8 cellular contexts compared by ENCODE assay signal in genomic region chr7:29091121-29091601, GRCh38. TPM values are rescaled to one million over a fixed set of nuclear protein-coding genes. Genes with fewer than 3 reads are reported as not detected.
DNase-seq lines count a peak whose midpoint lies in the region; TF ChIP-seq lines count a peak whose summit lies in the region.

No MANE protein-coding gene starts in this region.

- H2AFZ ChIP-seq in MM.1S (ENCODE audit: low read length) (peak overlapping the region; percentile 29), smooth muscle cell (ENCODE audit: low read depth) (peak overlapping the region; percentile 50)

- H3K4me2 ChIP-seq in MM.1S (ENCODE audit: low read depth, low read length), result peak overlapping the region; percentile 64
- H3K4me2 ChIP-seq in smooth muscle cell, result no peak overlapping the region

- no peak overlapping the region for H3K27ac ChIP-seq in MM.1S (ENCODE audit: low read length)
- no peak overlapping the region for H3K27ac ChIP-seq in smooth muscle cell (ENCODE audit: low read depth)

- CTCF ChIA-PET in activated CD4-positive, alpha-beta T cell treated with anti-CD3 and anti-CD28 coated beads, Interleukin-2, amount 10 ng/mL, durations not matched to agents 7 days and 5 days (lab: Charles Lee), result interaction anchor here (0.5 to 1.3 kb wide), 2 partner anchors 15 to 214 kb away, joined by 3 read pairs; no protein-coding TSS in a partner anchor

- H3F3A ChIP-seq in MM.1S (ENCODE audit: insufficient read depth, low read length) (0 out of 2 replicates have a peak, but pooled peaks cover 3% of the 10 kb centered on the region), smooth muscle cell (ENCODE audit: low read depth) (peaks cover 8% of the 10 kb centered on the region)

- H3K4me1 ChIP-seq in MM.1S (ENCODE audit: low read length) (peaks cover 7% of the 10 kb centered on the region), smooth muscle cell (ENCODE audit: low read depth) (peaks cover 14% of the 10 kb centered on the region)

- H3K36me3 Mint-ChIP-seq in activated CD4-positive, alpha-beta T cell treated with anti-CD3 and anti-CD28 coated beads, Interleukin-2, amount 10 ng/mL, durations not matched to agents 7 days and 5 days (ENCODE audit: low read depth), result no peaks in the 10 kb centered on the region

- peaks cover 5% of the 10 kb centered on the region for H3K27me3 Mint-ChIP-seq in activated CD4-positive, alpha-beta T cell treated with anti-CD3 and anti-CD28 coated beads, Interleukin-2, amount 10 ng/mL, durations not matched to agents 7 days and 5 days

- peak overlapping the region; percentile 97 for H3K27ac Mint-ChIP-seq in activated CD4-positive, alpha-beta T cell treated with anti-CD3 and anti-CD28 coated beads, Interleukin-2, amount 10 ng/mL, durations not matched to agents 7 days and 5 days

- peaks cover 5% of the 10 kb centered on the region; the same call in 1 of the 2 replicates for H3K27me3 ChIP-seq in MM.1S (replicated peaks; ENCODE audit: insufficient read depth, low read length)
- H3K27me3 ChIP-seq in smooth muscle cell (ENCODE audit: low read depth), result no peaks in the 10 kb centered on the region

- TF ChIP-seq CTCF in MM.1S (IDR thresholded peaks at IDR 0.05; ENCODE audit: low read length) (no peak), smooth muscle cell (IDR thresholded peaks at IDR 0.05; ENCODE audit: borderline replicate concordance, insufficient read depth, poor library complexity, severe bottlenecking) (no peak)

- no peaks in the 10 kb centered on the region for H3K9me3 Mint-ChIP-seq in activated CD4-positive, alpha-beta T cell treated with anti-CD3 and anti-CD28 coated beads, Interleukin-2, amount 10 ng/mL, durations not matched to agents 7 days and 5 days

- H3K9me2 ChIP-seq in MM.1S (replicated peaks; ENCODE audit: insufficient read depth, low read length), result no peaks in the 10 kb centered on the region

- H3K4me1 Mint-ChIP-seq in activated CD4-positive, alpha-beta T cell treated with anti-CD3 and anti-CD28 coated beads, Interleukin-2, amount 10 ng/mL, durations not matched to agents 7 days and 5 days, result peaks cover 30% of the 10 kb centered on the region

- H4K20me1 ChIP-seq in MM.1S (ENCODE audit: insufficient read depth, low read length) (no peaks in the 10 kb centered on the region), smooth muscle cell (ENCODE audit: low read depth) (no peaks in the 10 kb centered on the region)

- H3K36me3 ChIP-seq in MM.1S (replicated peaks; ENCODE audit: insufficient read depth, low read length) (no peaks in the 10 kb centered on the region), smooth muscle cell (ENCODE audit: low read depth) (no peaks in the 10 kb centered on the region)

- no peaks in the 10 kb centered on the region for H3K79me2 ChIP-seq in MM.1S (ENCODE audit: low read length)
- H3K79me2 ChIP-seq in smooth muscle cell (ENCODE audit: low read depth), result no peaks in the 10 kb centered on the region

- H3K9ac ChIP-seq in MM.1S (ENCODE audit: low read length) (no peak overlapping the region), smooth muscle cell (ENCODE audit: low read depth) (no peak overlapping the region)

- H3K9me3 ChIP-seq in MM.1S (replicated peaks; ENCODE audit: insufficient read depth, low read length), result no peaks in the 10 kb centered on the region
- H3K9me3 ChIP-seq in smooth muscle cell (replicated peaks; ENCODE audit: low read depth), result no peaks in the 10 kb centered on the region

- peak overlapping the region; percentile 69 for H3K4me3 Mint-ChIP-seq in activated CD4-positive, alpha-beta T cell treated with anti-CD3 and anti-CD28 coated beads, Interleukin-2, amount 10 ng/mL, durations not matched to agents 7 days and 5 days

- H3K4me3 ChIP-seq in MM.1S (ENCODE audit: low read length) (peak overlapping the region; percentile 43), smooth muscle cell (no peak overlapping the region)

- POLR2A ChIA-PET in activated CD4-positive, alpha-beta T cell treated with anti-CD3 and anti-CD28 coated beads, Interleukin-2, amount 10 ng/mL, durations not matched to agents 7 days and 5 days (lab: Charles Lee), result no interaction called here

- DNase-seq in activated CD4-positive, alpha-beta T cell treated with anti-CD3 and anti-CD28 coated beads, Interleukin-2, amount 10 ng/mL, durations not matched to agents 7 days and 5 days, result no peak
- DNase-seq in activated CD4-positive, alpha-beta T cell treated with anti-CD3 and anti-CD28 coated beads for 4 hours, result no peak
- DNase-seq in MM.1S (no peak), fibroblast of the conjunctiva (ENCODE audit: low read depth) (peak; percentile 47), smooth muscle cell (lab: John Stamatoyannopoulos, UW; ENCODE audit: unreplicated experiment) (no peak), CD1c-positive myeloid dendritic cell (ENCODE audit: extremely low spot score) (no peak), A172 (ENCODE audit: low spot score) (no peak), GDM1 (lab: John Stamatoyannopoulos, UW) (no peak)

- WGBS in smooth muscle cell (ENCODE audit: low lambda C conversion rate), result 72% methylated on average over 8 of the region's 8 CpGs

RNA-seq across cellular contexts. Expression of gene CPVL, which starts 55.2 kb away (rescaled TPM):
- not detected for total RNA-seq in activated CD4-positive, alpha-beta T cell treated with anti-CD3 and anti-CD28 coated beads, Interleukin-2, amount 10 ng/mL, durations not matched to agents 7 days and 5 days
- total RNA-seq in smooth muscle cell, result 18.7 and 29.8 TPM in 2 replicates
- 7.2 and 20.8 TPM in 2 replicates for polyA plus RNA-seq in smooth muscle cell
- 27.5 and 30.2 TPM in 2 replicates for total RNA-seq in A172 (2014; rRNA removed; shearing (Covaris generic))

Comparison
In these comparisons a context has a peak if more than half of its experiments do, and no peak if none do; other contexts are left out.
1. RNA of gene CPVL, which starts 55.2 kb away (total RNA-seq): 18.7 to 29.8 TPM in smooth muscle cell and 27.5 to 30.2 TPM in A172; not detected in activated CD4-positive, alpha-beta T cell treated with anti-CD3 and anti-CD28 coated beads, Interleukin-2, amount 10 ng/mL, durations not matched to agents 7 days and 5 days; every median in the first group is over 10 times any median in the second.